In genomic region chr20:58895796-58896180, GRCh38 we compare ENCODE assay signal across 9 cellular contexts. TPM values are rescaled to one million over a fixed set of nuclear protein-coding genes. Genes with fewer than 3 reads are reported as not detected.
DNase-seq lines count a peak whose midpoint lies in the region; ATAC-seq and TF ChIP-seq lines count a peak whose summit lies in the region.
"Had no signal": no experiment of that assay in that cellular context is flagged by ENCODE, and none has a peak within 500 bp of the region (broad histone marks: within the 10 kb centered on the region; RNA-seq: fewer than 3 reads in every experiment).

No MANE protein-coding gene starts in this region.

- H3K27me3 ChIP-seq in suprapubic skin: no peaks in the 10 kb centered on the region
- no peaks in the 10 kb centered on the region for H3K27me3 ChIP-seq in aorta (ENCODE audit: control insufficient read depth in 1 of 2, insufficient read depth in 2 of 2, low read length in 1 of 2)
- no peaks in the 10 kb centered on the region for H3K27me3 ChIP-seq in uterus

- TF ChIP-seq CTCF in suprapubic skin (IDR thresholded peaks at IDR 0.05) (no peak), uterus (IDR thresholded peaks at IDR 0.05) (no peak)

- H3K36me3 Mint-ChIP-seq in activated T-cell treated with anti-CD3 and anti-CD28 coated beads, Interleukin-2, amount 50 U/mL, for 4 hours (ENCODE audit: insufficient read depth): peaks cover 27% of the 10 kb centered on the region
- H3K36me3 Mint-ChIP-seq in activated naive CD8-positive, alpha-beta T cell treated with anti-CD3 and anti-CD28 coated beads, Interleukin-2, amount 50 U/mL, for 24 hours (ENCODE audit: low read depth): peaks cover 57% of the 10 kb centered on the region

- TF ChIP-seq POLR2A in suprapubic skin (IDR thresholded peaks at IDR 0.05): no peak
- no peak for TF ChIP-seq POLR2A in uterus (IDR thresholded peaks at IDR 0.05)

- no peaks in the 10 kb centered on the region for H3K9me3 Mint-ChIP-seq in activated T-cell treated with anti-CD3 and anti-CD28 coated beads, Interleukin-2, amount 50 U/mL, for 4 hours
- H3K9me3 Mint-ChIP-seq in activated naive CD8-positive, alpha-beta T cell treated with anti-CD3 and anti-CD28 coated beads, Interleukin-2, amount 50 U/mL, for 24 hours: no peaks in the 10 kb centered on the region

- no peak for TF ChIP-seq EP300 in suprapubic skin (IDR thresholded peaks at IDR 0.05)

- H3K27ac ChIP-seq in suprapubic skin (no peak overlapping the region), aorta (ENCODE audit: low read depth in 1 of 2, low read length in 2 of 2) (no peak overlapping the region), uterus (peak overlapping the region in 1 of 2 donors; percentile 58)

- peaks cover 76% of the 10 kb centered on the region for H3K4me1 ChIP-seq in suprapubic skin
- peaks cover 0 to 10% of the 10 kb centered on the region in 2 donors for H3K4me1 ChIP-seq in aorta (ENCODE audit: control insufficient read depth in 1 of 2, insufficient read depth in 2 of 2, low read length in 2 of 2)
- H3K4me1 ChIP-seq in uterus: peaks cover 16 to 25% of the 10 kb centered on the region in 2 donors

- no peak for ATAC-seq in activated T-cell treated with anti-CD3 and anti-CD28 coated beads, Interleukin-2, amount 50 U/mL, for 4 hours
- ATAC-seq in activated naive CD8-positive, alpha-beta T cell treated with anti-CD3 and anti-CD28 coated beads, Interleukin-2, amount 50 U/mL, for 24 hours: no peak
- ATAC-seq in aorta (ENCODE audit: low FRiP score): no peak

- peak overlapping the region; percentile 33 for H3K4me3 Mint-ChIP-seq in activated T-cell treated with anti-CD3 and anti-CD28 coated beads, Interleukin-2, amount 50 U/mL, for 4 hours
- peak overlapping the region; percentile 97 for H3K4me3 Mint-ChIP-seq in activated naive CD8-positive, alpha-beta T cell treated with anti-CD3 and anti-CD28 coated beads, Interleukin-2, amount 50 U/mL, for 24 hours

- H3K4me3 ChIP-seq in iPS-18c (ENCODE audit: insufficient read depth, low read depth, low read length): peak overlapping the region; percentile 26
- peak overlapping the region; percentile 11 for H3K4me3 ChIP-seq in suprapubic skin
- peak overlapping the region in 1 of 2 donors; percentile 8 for H3K4me3 ChIP-seq in aorta (ENCODE audit: low read length in 2 of 2)
- no peak overlapping the region for H3K4me3 ChIP-seq in uterus

- WGBS in suprapubic skin: 30% methylated on average over 11 of the region's 11 CpGs
- WGBS in aorta, 2 donors: 10% methylated on average over 11 of the region's 11 CpGs

- H3K36me3 ChIP-seq in suprapubic skin (no peaks in the 10 kb centered on the region), aorta (ENCODE audit: control insufficient read depth in 1 of 2, insufficient read depth in 2 of 2, low read length in 1 of 2) (no peaks in the 10 kb centered on the region), uterus (no peaks in the 10 kb centered on the region)

- H3K9me3 ChIP-seq in iPS-18c (ENCODE audit: control insufficient read depth, insufficient read depth, low read length) (no peaks in the 10 kb centered on the region), suprapubic skin (no peaks in the 10 kb centered on the region), aorta (ENCODE audit: control insufficient read depth, low read length) (no peaks in the 10 kb centered on the region), uterus (no peaks in the 10 kb centered on the region)

- H3K4me1 Mint-ChIP-seq in activated T-cell treated with anti-CD3 and anti-CD28 coated beads, Interleukin-2, amount 50 U/mL, for 4 hours (ENCODE audit: low read depth): peaks cover 65% of the 10 kb centered on the region
- peaks cover 71% of the 10 kb centered on the region for H3K4me1 Mint-ChIP-seq in activated naive CD8-positive, alpha-beta T cell treated with anti-CD3 and anti-CD28 coated beads, Interleukin-2, amount 50 U/mL, for 24 hours

- H3K27ac Mint-ChIP-seq in activated naive CD8-positive, alpha-beta T cell treated with anti-CD3 and anti-CD28 coated beads, Interleukin-2, amount 50 U/mL, for 24 hours: peak overlapping the region; percentile 94

- intact Hi-C loops in aorta (cut with DNase I): no loop called here
- intact Hi-C loops in uterus (cut with DNase I; ENCODE audit: low total_unique reads): loop anchor here (10.0 kb wide), 1 partner anchor 89 kb away; the partner anchor contains the start of gene NELFCD

- H3K27me3 Mint-ChIP-seq in activated T-cell treated with anti-CD3 and anti-CD28 coated beads, Interleukin-2, amount 50 U/mL, for 4 hours (ENCODE audit: low read depth): no peaks in the 10 kb centered on the region
- peaks cover 2% of the 10 kb centered on the region for H3K27me3 Mint-ChIP-seq in activated naive CD8-positive, alpha-beta T cell treated with anti-CD3 and anti-CD28 coated beads, Interleukin-2, amount 50 U/mL, for 24 hours

- DNase-seq in activated T-cell treated with anti-CD3 and anti-CD28 coated beads, Interleukin-2, amount 50 U/mL, for 4 hours: no peak
- no peak for DNase-seq in activated T-cell treated with anti-CD3 and anti-CD28 coated beads, Interleukin-2, amount 50 U/mL, for 1 hour
- no peak for DNase-seq in activated naive CD8-positive, alpha-beta T cell treated with anti-CD3 and anti-CD28 coated beads, Interleukin-2, amount 50 U/mL, for 24 hours
- no peak for DNase-seq in suprapubic skin (ENCODE audit: low spot score in 2 of 2)
- DNase-seq in aorta: no peak
- no peak for DNase-seq in uterus
- no peak for DNase-seq in NCI-H526 treated with DMSO at 0.1 percent for 48 hours (lab: John Stamatoyannopoulos, UW)
- DNase-seq: erythroblast had no signal

RNA-seq across cellular contexts. Expression of gene GNAS, which starts 43.3 kb away (rescaled TPM):
- total RNA-seq in activated T-cell treated with anti-CD3 and anti-CD28 coated beads, Interleukin-2, amount 50 U/mL, for 4 hours: 100 to 1,000 TPM; 390 to 448 (median 440) TPM
- total RNA-seq in suprapubic skin: 100 to 1,000 TPM; 334 to 533 (median 451) TPM
- 100 to 1,000 TPM; 838 to 881 TPM for total RNA-seq in aorta
- polyA plus RNA-seq in aorta: 1,000 to 10,000 TPM in 1 of 2 donors, 100 to 1,000 TPM in 1; 934 to 1,060 TPM
- 100 to 1,000 TPM; 281 to 822 (median 446) TPM for total RNA-seq in uterus

RNA-seq across cellular contexts. Expression of gene GNAS-AS1, which starts 45.1 kb away (rescaled TPM):
- under 1 TPM; 0.38 to 0.96 (median 0.40) TPM for total RNA-seq in activated T-cell treated with anti-CD3 and anti-CD28 coated beads, Interleukin-2, amount 50 U/mL, for 4 hours
- not detected for total RNA-seq in suprapubic skin
- 1 to 10 TPM; 1.2 to 1.7 TPM for total RNA-seq in aorta
- polyA plus RNA-seq in aorta: 1 to 10 TPM in 1 of 2 donors, not detected in 1; 1.0 TPM
- total RNA-seq in uterus: 1 to 10 TPM in 2 of 4 donors, under 1 TPM in 1, not detected in 1; 0.77 to 3.4 (median 1.2) TPM

Comparison
In these comparisons a context has a peak if more than half of its experiments do, and no peak if none do; other contexts are left out.
1. H3K4me3 ChIP-seq: peak in iPS-18c (single experiment) and suprapubic skin (single experiment); none in uterus (0 of 2).